ENCODE assay signal across 9 cellular contexts in genomic region chr10:130141878-130142277, GRCh38.
DNase-seq lines count a peak whose midpoint lies in the region; ATAC-seq and TF ChIP-seq lines count a peak whose summit lies in the region.
"Had no signal": no experiment of that assay in that cellular context is flagged by ENCODE, and none has a peak within 500 bp of the region (broad histone marks: within the 10 kb centered on the region; RNA-seq: fewer than 3 reads in every experiment).

No MANE protein-coding gene starts in this region.

- no peaks in the 10 kb centered on the region for H3K27me3 Mint-ChIP-seq in effector memory CD8-positive, alpha-beta T cell

- H3K9me3 Mint-ChIP-seq in effector memory CD8-positive, alpha-beta T cell, result no peaks in the 10 kb centered on the region

- peaks cover 33 to 37% of the 10 kb centered on the region in 2 donors for H3K4me1 Mint-ChIP-seq in effector memory CD8-positive, alpha-beta T cell (ENCODE audit: low read depth in 2 of 2)

- ATAC-seq in GM18499 (IDR thresholded peaks at IDR 0.05; ENCODE audit: insufficient read depth, unreplicated experiment) (peak; percentile 78), HG03175 (IDR thresholded peaks at IDR 0.05; ENCODE audit: unreplicated experiment) (peak; percentile 86)
- ATAC-seq in effector memory CD8-positive, alpha-beta T cell (replicated peaks), result peak; percentile 37

- peak overlapping the region; percentile 4 to 73 for H3K27ac Mint-ChIP-seq in effector memory CD8-positive, alpha-beta T cell

- peak overlapping the region; percentile 3 to 22 for H3K4me3 Mint-ChIP-seq in effector memory CD8-positive, alpha-beta T cell

- peak; percentile 68 for DNase-seq in GM20000 (ENCODE audit: low spot score)
- no peak for DNase-seq in effector memory CD8-positive, alpha-beta T cell
- DNase-seq in foreskin melanocyte, result no peak
- no peak for DNase-seq in retina
- no peak for DNase-seq in amygdala (lab: John Stamatoyannopoulos, UW)
- DNase-seq in HCEC 1CT, result no peak
- DNase-seq: kidney had no signal

- peaks cover 24% of the 10 kb centered on the region for H3K36me3 Mint-ChIP-seq in effector memory CD8-positive, alpha-beta T cell (ENCODE audit: insufficient read depth)

- TF ChIP-seq CTCF in GM20000 (IDR thresholded peaks at IDR 0.05; ENCODE audit: extremely low read depth, missing control alignments), result no peak
